In the genomic region with DNA sequence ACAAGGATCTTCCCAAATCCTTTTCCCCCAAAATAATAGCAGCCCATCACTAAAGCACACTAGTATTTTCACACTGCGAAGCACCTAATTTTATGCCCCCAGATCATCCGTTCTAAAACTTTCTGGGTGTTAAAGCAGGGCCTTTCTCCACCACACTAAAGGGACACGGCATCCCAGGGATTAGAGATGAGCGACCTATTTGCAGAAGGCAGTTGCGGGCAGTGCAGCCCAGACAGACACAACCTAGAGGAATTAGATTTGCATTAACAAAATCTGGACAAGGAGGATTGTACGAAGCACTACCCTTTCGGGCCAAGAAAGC, we compare ENCODE assay signal across 8 cellular contexts. TPM values are rescaled to one million over a fixed set of nuclear protein-coding genes. Genes with fewer than 3 reads are reported as not detected.
A peak's percentile ranks its signal among the peaks of the same experiment; 100 is the strongest.
DNase-seq lines count a peak whose midpoint lies in the region; ATAC-seq and TF ChIP-seq lines count a peak whose summit lies in the region.

No MANE protein-coding gene starts in this region.

- H3K4me3 Mint-ChIP-seq in HFFc6: peak overlapping the region; percentile 92
- H3K4me3 Mint-ChIP-seq in activated T-helper 17 cell treated with anti-CD3 and anti-CD28 coated beads, Interleukin-2, amount 50 U/mL, for 72 hours: peak overlapping the region; percentile 99
- H3K4me3 Mint-ChIP-seq in stimulated activated effector memory CD8-positive, alpha-beta T cell treated with anti-CD3 and anti-CD28 coated beads, Interleukin-12 subunit alpha, Interleukin-12 subunit beta, amount 100 ng/mL, for 72 hours: peak overlapping the region; percentile 87

- peak overlapping the region; percentile 94 for H3K9ac ChIP-seq in iPS-15b (ENCODE audit: low read depth, low read length)

- peak overlapping the region; percentile 91 for H3K27ac Mint-ChIP-seq in HFFc6
- H3K27ac Mint-ChIP-seq in activated T-helper 17 cell treated with anti-CD3 and anti-CD28 coated beads, Interleukin-2, amount 50 U/mL, for 72 hours: peak overlapping the region; percentile 98
- H3K27ac Mint-ChIP-seq in stimulated activated effector memory CD8-positive, alpha-beta T cell treated with anti-CD3 and anti-CD28 coated beads, Interleukin-12 subunit alpha, Interleukin-12 subunit beta, amount 100 ng/mL, for 72 hours: peak overlapping the region; percentile 93

- no peaks in the 10 kb centered on the region for H3K36me3 ChIP-seq in iPS-15b (ENCODE audit: control insufficient read depth, insufficient read depth, low read length)

- H3K4me3 ChIP-seq in iPS-15b (ENCODE audit: low read depth, low read length): peak overlapping the region; percentile 95

- peaks cover 20% of the 10 kb centered on the region for H3K4me1 Mint-ChIP-seq in HFFc6 (ENCODE audit: low read depth)
- H3K4me1 Mint-ChIP-seq in activated T-helper 17 cell treated with anti-CD3 and anti-CD28 coated beads, Interleukin-2, amount 50 U/mL, for 72 hours: no peaks in the 10 kb centered on the region
- no peaks in the 10 kb centered on the region for H3K4me1 Mint-ChIP-seq in stimulated activated effector memory CD8-positive, alpha-beta T cell treated with anti-CD3 and anti-CD28 coated beads, Interleukin-12 subunit alpha, Interleukin-12 subunit beta, amount 100 ng/mL, for 72 hours

- ATAC-seq in activated T-helper 17 cell treated with anti-CD3 and anti-CD28 coated beads, Interleukin-2, amount 50 U/mL, for 72 hours (replicated peaks): no peak
- no peak for ATAC-seq in stimulated activated effector memory CD8-positive, alpha-beta T cell treated with anti-CD3 and anti-CD28 coated beads, Interleukin-12 subunit alpha, Interleukin-12 subunit beta, amount 100 ng/mL, for 72 hours
- no peak for ATAC-seq in GM21737 (IDR thresholded peaks at IDR 0.05; ENCODE audit: unreplicated experiment)

- H3K36me3 Mint-ChIP-seq in HFFc6 (ENCODE audit: low read depth): peaks cover 7% of the 10 kb centered on the region
- peaks cover 8% of the 10 kb centered on the region for H3K36me3 Mint-ChIP-seq in activated T-helper 17 cell treated with anti-CD3 and anti-CD28 coated beads, Interleukin-2, amount 50 U/mL, for 72 hours (ENCODE audit: low read depth)
- H3K36me3 Mint-ChIP-seq in stimulated activated effector memory CD8-positive, alpha-beta T cell treated with anti-CD3 and anti-CD28 coated beads, Interleukin-12 subunit alpha, Interleukin-12 subunit beta, amount 100 ng/mL, for 72 hours: peaks cover 34% of the 10 kb centered on the region

- no peaks in the 10 kb centered on the region; the same call in 1 of the 2 replicates for H3K27me3 Mint-ChIP-seq in HFFc6 (ENCODE audit: insufficient read depth)
- no peaks in the 10 kb centered on the region for H3K27me3 Mint-ChIP-seq in activated T-helper 17 cell treated with anti-CD3 and anti-CD28 coated beads, Interleukin-2, amount 50 U/mL, for 72 hours

- H3K9me3 ChIP-seq in iPS-15b (ENCODE audit: control insufficient read depth, insufficient read depth, low read length): no peaks in the 10 kb centered on the region

- no peak for DNase-seq in HFFc6
- no peak for DNase-seq in stimulated activated effector memory CD8-positive, alpha-beta T cell treated with anti-CD3 and anti-CD28 coated beads, Interleukin-12 subunit alpha, Interleukin-12 subunit beta, amount 100 ng/mL, for 72 hours (ENCODE audit: low spot score in 2 of 2)
- DNase-seq in NCI-H774 (lab: John Stamatoyannopoulos, UW): no peak
- no peak for DNase-seq in HuH-7.5 (ENCODE audit: low spot score)
- no peak for DNase-seq in cerebellar cortex (ENCODE audit: low spot score)

- no peak for TF ChIP-seq CTCF in HFFc6 (IDR thresholded peaks at IDR 0.05)

- H3K4me1 ChIP-seq in iPS-15b (ENCODE audit: control insufficient read depth, insufficient read depth, low read length): no peaks in the 10 kb centered on the region

- H3K27me3 ChIP-seq in iPS-15b (ENCODE audit: control insufficient read depth, insufficient read depth, low read length): no peaks in the 10 kb centered on the region

- H3K9me3 Mint-ChIP-seq in HFFc6: no peaks in the 10 kb centered on the region
- H3K9me3 Mint-ChIP-seq in activated T-helper 17 cell treated with anti-CD3 and anti-CD28 coated beads, Interleukin-2, amount 50 U/mL, for 72 hours: no peaks in the 10 kb centered on the region
- H3K9me3 Mint-ChIP-seq in stimulated activated effector memory CD8-positive, alpha-beta T cell treated with anti-CD3 and anti-CD28 coated beads, Interleukin-12 subunit alpha, Interleukin-12 subunit beta, amount 100 ng/mL, for 72 hours: no peaks in the 10 kb centered on the region

RNA-seq across cellular contexts. Expression of gene OSGEPL1, which starts 0.4 kb away (rescaled TPM):
- total RNA-seq in HFFc6 (2021; fragmentation: NEBNext Ultra II Directional; extraction: Animal tissue kit (Norgen Biotek cat#: 25700)): 1 to 10 TPM; 5.0 to 7.2 (median 7.0) TPM
- 1 to 10 TPM; 7.2 to 8.3 TPM for total RNA-seq in activated T-helper 17 cell treated with anti-CD3 and anti-CD28 coated beads, Interleukin-2, amount 50 U/mL, for 72 hours

RNA-seq across cellular contexts. Expression of gene ORMDL1, which starts 21.9 kb away (rescaled TPM):
- 10 to 100 TPM; 48.6 to 70.2 (median 60.3) TPM for total RNA-seq in HFFc6 (2021; fragmentation: NEBNext Ultra II Directional; extraction: Animal tissue kit (Norgen Biotek cat#: 25700))
- total RNA-seq in activated T-helper 17 cell treated with anti-CD3 and anti-CD28 coated beads, Interleukin-2, amount 50 U/mL, for 72 hours: 10 to 100 TPM; 69.4 to 84.4 TPM

RNA-seq across cellular contexts. Expression of gene PMS1, which starts 22.1 kb away (rescaled TPM):
- 10 to 100 TPM; 18.9 to 22.8 (median 20.5) TPM for total RNA-seq in HFFc6 (2021; fragmentation: NEBNext Ultra II Directional; extraction: Animal tissue kit (Norgen Biotek cat#: 25700))
- total RNA-seq in activated T-helper 17 cell treated with anti-CD3 and anti-CD28 coated beads, Interleukin-2, amount 50 U/mL, for 72 hours: 10 to 100 TPM; 43.7 to 47.2 TPM
